In the genomic region with DNA sequence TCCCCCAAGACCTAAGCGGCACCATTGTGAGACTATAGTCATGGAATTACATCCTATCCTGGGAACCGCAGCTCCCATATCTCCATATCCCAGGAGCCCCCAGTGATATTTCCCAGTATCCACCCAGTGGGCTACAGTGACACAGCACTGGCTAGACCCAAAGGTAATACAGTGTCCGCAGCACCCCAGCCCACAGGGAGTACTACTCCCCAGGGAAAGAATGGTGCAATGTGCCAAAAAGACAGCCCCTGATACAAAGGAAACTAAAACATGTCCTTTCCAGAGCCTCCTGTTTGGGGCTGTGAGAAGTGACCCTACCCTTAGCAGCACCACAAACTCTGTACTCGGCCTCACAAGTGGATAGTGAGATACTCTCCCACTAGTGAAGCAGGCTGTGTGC, we compare ENCODE assay signal across 26 cellular contexts.
"Had no signal": no experiment of that assay in that cellular context is flagged by ENCODE, and none has a peak within 500 bp of the region (broad histone marks: within the 10 kb centered on the region; RNA-seq: fewer than 3 reads in every experiment).

No MANE protein-coding gene starts in this region.

- H3K27me3 ChIP-seq: adrenal gland, body of pancreas, tibial artery, upper lobe of right lung had no signal

- DNase-seq: activated CD4-positive, alpha-beta T cell treated with anti-CD3 and anti-CD28 coated beads for 36 hours; activated CD4-positive, CD25-positive, alpha-beta regulatory T cell; activated CD8-positive, alpha-beta memory T cell treated with anti-CD3 and anti-CD28 coated beads, Interleukin-2, amount 10 ng/mL, durations not matched to agents 7 days and 5 days; activated CD8-positive, alpha-beta T cell treated with anti-CD3 and anti-CD28 coated beads, Interleukin-2, amount 10 ng/mL, durations not matched to agents 7 days and 5 days; activated naive CD4-positive, alpha-beta T cell treated with Interleukin-2 at 50 U/mL for 16 hours; activated T-cell treated with anti-CD3 and anti-CD28 coated beads for 4 hours; activated T-cell treated with anti-CD3 and anti-CD28 coated beads, Interleukin-2, amount 50 U/mL, for 72 hours; aorta; body of pancreas; effector memory CD8-positive, alpha-beta T cell; foreskin fibroblast; glutamatergic neuron; left ventricle myocardium superior; naive thymus-derived CD4-positive, alpha-beta T cell; small intestine; stimulated activated CD4-positive, alpha-beta T cell treated with anti-CD3 and anti-CD28 coated beads, Interleukin-4, amount 100 ng/mL, for 24 hours; stimulated activated naive CD8-positive, alpha-beta T cell treated with anti-CD3 and anti-CD28 coated beads, Interleukin-15, amount 100 ng/mL, for 72 hours; T-helper 1 cell; upper lobe of right lung had no signal

- H3K4me3 ChIP-seq: adrenal gland, body of pancreas, coronary artery, tibial artery, upper lobe of right lung had no signal

- H3K27ac ChIP-seq: body of pancreas had no signal

- H3K36me3 ChIP-seq: adrenal gland, tibial artery, upper lobe of right lung had no signal

- H3K4me3 Mint-ChIP-seq: activated CD4-positive, alpha-beta T cell treated with anti-CD3 and anti-CD28 coated beads for 36 hours; activated CD8-positive, alpha-beta memory T cell treated with anti-CD3 and anti-CD28 coated beads, Interleukin-2, amount 10 ng/mL, durations not matched to agents 7 days and 5 days; activated CD8-positive, alpha-beta T cell treated with anti-CD3 and anti-CD28 coated beads, Interleukin-2, amount 10 ng/mL, durations not matched to agents 7 days and 5 days; activated naive CD8-positive, alpha-beta T cell; activated T-cell treated with anti-CD3 and anti-CD28 coated beads, Interleukin-2, amount 50 U/mL, for 72 hours; effector memory CD8-positive, alpha-beta T cell; mesothelial cell of epicardium; naive thymus-derived CD4-positive, alpha-beta T cell; stimulated activated effector memory CD8-positive, alpha-beta T cell treated with anti-CD3 and anti-CD28 coated beads, Interleukin-12 subunit alpha, Interleukin-12 subunit beta, amount 100 ng/mL, for 72 hours; stimulated activated naive CD8-positive, alpha-beta T cell treated with anti-CD3 and anti-CD28 coated beads, Interleukin-15, amount 100 ng/mL, for 72 hours; T-helper 2 cell treated with Interferon-gamma antibody and Interleukin-4, amounts not matched to agents 5 μg/mL and 100 μg/mL, for 36 hours had no signal

- H3K9me3 Mint-ChIP-seq: effector memory CD8-positive, alpha-beta T cell had no signal

- H3K27ac Mint-ChIP-seq: activated CD4-positive, alpha-beta T cell treated with anti-CD3 and anti-CD28 coated beads for 36 hours; activated CD8-positive, alpha-beta memory T cell treated with anti-CD3 and anti-CD28 coated beads, Interleukin-2, amount 10 ng/mL, durations not matched to agents 7 days and 5 days; activated CD8-positive, alpha-beta T cell treated with anti-CD3 and anti-CD28 coated beads, Interleukin-2, amount 10 ng/mL, durations not matched to agents 7 days and 5 days; activated naive CD8-positive, alpha-beta T cell; activated T-cell treated with anti-CD3 and anti-CD28 coated beads, Interleukin-2, amount 50 U/mL, for 72 hours; effector memory CD8-positive, alpha-beta T cell; mesothelial cell of epicardium; stimulated activated effector memory CD8-positive, alpha-beta T cell treated with anti-CD3 and anti-CD28 coated beads, Interleukin-12 subunit alpha, Interleukin-12 subunit beta, amount 100 ng/mL, for 72 hours; T-helper 2 cell treated with Interferon-gamma antibody and Interleukin-4, amounts not matched to agents 5 μg/mL and 100 μg/mL, for 36 hours had no signal

- H3K9me3 ChIP-seq: adrenal gland, body of pancreas, tibial artery, upper lobe of right lung had no signal

- H3K36me3 Mint-ChIP-seq: stimulated activated effector memory CD8-positive, alpha-beta T cell treated with anti-CD3 and anti-CD28 coated beads, Interleukin-12 subunit alpha, Interleukin-12 subunit beta, amount 100 ng/mL, for 72 hours had no signal

- H3K27me3 Mint-ChIP-seq: activated CD4-positive, alpha-beta T cell treated with anti-CD3 and anti-CD28 coated beads for 36 hours; activated naive CD8-positive, alpha-beta T cell; effector memory CD8-positive, alpha-beta T cell; stimulated activated naive CD8-positive, alpha-beta T cell treated with anti-CD3 and anti-CD28 coated beads, Interleukin-15, amount 100 ng/mL, for 72 hours had no signal
